ENCODE assay signal across 8 cellular contexts in the genomic region with DNA sequence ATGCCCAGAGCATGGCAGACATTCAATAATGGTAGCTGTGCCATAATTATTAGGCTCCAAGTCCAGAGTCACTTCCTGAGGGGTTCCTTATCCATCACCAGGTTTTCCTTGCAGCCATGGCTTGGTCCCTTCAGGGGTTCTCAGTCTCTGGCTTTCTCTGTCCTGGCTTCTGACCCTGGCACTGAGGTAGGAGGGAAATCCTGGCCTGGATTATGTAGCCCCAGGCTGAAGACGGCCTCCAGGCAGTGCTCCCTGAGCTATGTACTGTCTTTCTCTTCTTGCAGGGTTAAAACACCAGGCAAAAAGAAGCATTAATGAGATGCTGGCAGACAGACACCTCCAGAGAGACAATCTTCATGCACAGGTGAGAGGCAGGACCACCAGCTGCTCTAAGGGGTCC. TPM values are rescaled to one million over a fixed set of nuclear protein-coding genes. Genes with fewer than 3 reads are reported as not detected.
DNase-seq lines count a peak whose midpoint lies in the region; ATAC-seq and TF ChIP-seq lines count a peak whose summit lies in the region.

No MANE protein-coding gene starts in this region.

- ATAC-seq in GM23338 (peak; percentile 79), GM21360 (IDR thresholded peaks at IDR 0.05; ENCODE audit: unreplicated experiment) (no peak), GM18517 (IDR thresholded peaks at IDR 0.05; ENCODE audit: unreplicated experiment) (no peak)

- no peaks in the 10 kb centered on the region for H3K9me2 ChIP-seq in GM23338 (ENCODE audit: insufficient read depth)

- no peak overlapping the region for H3K4me2 ChIP-seq in GM23338

- no peaks in the 10 kb centered on the region for H3K27me3 ChIP-seq in GM23338 (ENCODE audit: insufficient read depth)
- peaks cover 6% of the 10 kb centered on the region for H3K27me3 ChIP-seq in suprapubic skin

- H3K36me3 Mint-ChIP-seq in GM23338 (ENCODE audit: low read depth) = no peaks in the 10 kb centered on the region

- H3K36me3 ChIP-seq in GM23338 (ENCODE audit: insufficient read depth) (no peaks in the 10 kb centered on the region), suprapubic skin (no peaks in the 10 kb centered on the region)

- H3K4me1 Mint-ChIP-seq in GM23338 = peaks cover 10% of the 10 kb centered on the region

- no peak overlapping the region for H3K4me3 Mint-ChIP-seq in GM23338

- H3K4me1 ChIP-seq in GM23338 (ENCODE audit: insufficient read depth) = peaks cover 5% of the 10 kb centered on the region; the same call in 1 of the 2 replicates
- H3K4me1 ChIP-seq in suprapubic skin = no peaks in the 10 kb centered on the region

- H3K27me3 Mint-ChIP-seq in GM23338 (ENCODE audit: insufficient read depth, low read depth, poor library complexity) = peaks cover 24% of the 10 kb centered on the region

- no peak for TF ChIP-seq POLR2A in suprapubic skin (IDR thresholded peaks at IDR 0.05)

- H2AFZ ChIP-seq in GM23338 = peak overlapping the region; percentile 89; the same call in 1 of the 2 replicates

- no peak overlapping the region for H3K4me3 ChIP-seq in GM23338
- H3K4me3 ChIP-seq in suprapubic skin = no peak overlapping the region

- peak; percentile 77 for DNase-seq in Caki2 (ENCODE audit: low read depth)
- peak; percentile 96 for DNase-seq in GM23338 (ENCODE audit: low spot score)
- peak; percentile 46 to 74 for DNase-seq in NCI-H446 (lab: John Stamatoyannopoulos, UW)
- peak; percentile 96 for DNase-seq in astrocyte of the hippocampus (ENCODE audit: low read depth, low spot score)
- DNase-seq in kidney glomerular epithelial cell (lab: John Stamatoyannopoulos, UW) = peak; percentile 91
- no peak for DNase-seq in suprapubic skin (ENCODE audit: low spot score in 2 of 2)

- no peaks in the 10 kb centered on the region for H3K9me3 Mint-ChIP-seq in GM23338

- in situ Hi-C loops in Caki2 (cut with HindIII; ENCODE audit: low pct_unique_long_range_greater_than_20kb, low sequenced_read_pairs) = no loop called here

- no peak overlapping the region for H3K27ac ChIP-seq in GM23338 (ENCODE audit: low read depth)
- H3K27ac ChIP-seq in suprapubic skin = no peak overlapping the region

- H3K9me3 ChIP-seq in suprapubic skin = no peaks in the 10 kb centered on the region

- WGBS in suprapubic skin = 54% methylated on average over 1 of the region's 1 CpG

- no peaks in the 10 kb centered on the region for H3K79me2 ChIP-seq in GM23338 (replicated peaks; ENCODE audit: insufficient read depth)

- TF ChIP-seq CTCF in GM23338 (conservative IDR thresholded peaks at IDR 0.05; ENCODE audit: low read depth in 2 of 2) = no peak
- no peak for TF ChIP-seq CTCF in suprapubic skin (IDR thresholded peaks at IDR 0.05)

- no peaks in the 10 kb centered on the region for H4K20me1 ChIP-seq in GM23338 (replicated peaks; ENCODE audit: insufficient read depth)

- no peaks in the 10 kb centered on the region for H3F3A ChIP-seq in GM23338 (replicated peaks; ENCODE audit: low read depth)

- no peak for TF ChIP-seq EP300 in suprapubic skin (IDR thresholded peaks at IDR 0.05)

- no peak overlapping the region for H3K27ac Mint-ChIP-seq in GM23338

TF ChIP-seq in GM23338, 12 proteins besides CTCF, POLR2A, EP300 and RAD21 (continues in another document):
- no peak for TF ChIP-seq EZH2 (IDR thresholded peaks at IDR 0.05; ENCODE audit: low read depth, unreplicated experiment)
- TF ChIP-seq, protein P1, sequence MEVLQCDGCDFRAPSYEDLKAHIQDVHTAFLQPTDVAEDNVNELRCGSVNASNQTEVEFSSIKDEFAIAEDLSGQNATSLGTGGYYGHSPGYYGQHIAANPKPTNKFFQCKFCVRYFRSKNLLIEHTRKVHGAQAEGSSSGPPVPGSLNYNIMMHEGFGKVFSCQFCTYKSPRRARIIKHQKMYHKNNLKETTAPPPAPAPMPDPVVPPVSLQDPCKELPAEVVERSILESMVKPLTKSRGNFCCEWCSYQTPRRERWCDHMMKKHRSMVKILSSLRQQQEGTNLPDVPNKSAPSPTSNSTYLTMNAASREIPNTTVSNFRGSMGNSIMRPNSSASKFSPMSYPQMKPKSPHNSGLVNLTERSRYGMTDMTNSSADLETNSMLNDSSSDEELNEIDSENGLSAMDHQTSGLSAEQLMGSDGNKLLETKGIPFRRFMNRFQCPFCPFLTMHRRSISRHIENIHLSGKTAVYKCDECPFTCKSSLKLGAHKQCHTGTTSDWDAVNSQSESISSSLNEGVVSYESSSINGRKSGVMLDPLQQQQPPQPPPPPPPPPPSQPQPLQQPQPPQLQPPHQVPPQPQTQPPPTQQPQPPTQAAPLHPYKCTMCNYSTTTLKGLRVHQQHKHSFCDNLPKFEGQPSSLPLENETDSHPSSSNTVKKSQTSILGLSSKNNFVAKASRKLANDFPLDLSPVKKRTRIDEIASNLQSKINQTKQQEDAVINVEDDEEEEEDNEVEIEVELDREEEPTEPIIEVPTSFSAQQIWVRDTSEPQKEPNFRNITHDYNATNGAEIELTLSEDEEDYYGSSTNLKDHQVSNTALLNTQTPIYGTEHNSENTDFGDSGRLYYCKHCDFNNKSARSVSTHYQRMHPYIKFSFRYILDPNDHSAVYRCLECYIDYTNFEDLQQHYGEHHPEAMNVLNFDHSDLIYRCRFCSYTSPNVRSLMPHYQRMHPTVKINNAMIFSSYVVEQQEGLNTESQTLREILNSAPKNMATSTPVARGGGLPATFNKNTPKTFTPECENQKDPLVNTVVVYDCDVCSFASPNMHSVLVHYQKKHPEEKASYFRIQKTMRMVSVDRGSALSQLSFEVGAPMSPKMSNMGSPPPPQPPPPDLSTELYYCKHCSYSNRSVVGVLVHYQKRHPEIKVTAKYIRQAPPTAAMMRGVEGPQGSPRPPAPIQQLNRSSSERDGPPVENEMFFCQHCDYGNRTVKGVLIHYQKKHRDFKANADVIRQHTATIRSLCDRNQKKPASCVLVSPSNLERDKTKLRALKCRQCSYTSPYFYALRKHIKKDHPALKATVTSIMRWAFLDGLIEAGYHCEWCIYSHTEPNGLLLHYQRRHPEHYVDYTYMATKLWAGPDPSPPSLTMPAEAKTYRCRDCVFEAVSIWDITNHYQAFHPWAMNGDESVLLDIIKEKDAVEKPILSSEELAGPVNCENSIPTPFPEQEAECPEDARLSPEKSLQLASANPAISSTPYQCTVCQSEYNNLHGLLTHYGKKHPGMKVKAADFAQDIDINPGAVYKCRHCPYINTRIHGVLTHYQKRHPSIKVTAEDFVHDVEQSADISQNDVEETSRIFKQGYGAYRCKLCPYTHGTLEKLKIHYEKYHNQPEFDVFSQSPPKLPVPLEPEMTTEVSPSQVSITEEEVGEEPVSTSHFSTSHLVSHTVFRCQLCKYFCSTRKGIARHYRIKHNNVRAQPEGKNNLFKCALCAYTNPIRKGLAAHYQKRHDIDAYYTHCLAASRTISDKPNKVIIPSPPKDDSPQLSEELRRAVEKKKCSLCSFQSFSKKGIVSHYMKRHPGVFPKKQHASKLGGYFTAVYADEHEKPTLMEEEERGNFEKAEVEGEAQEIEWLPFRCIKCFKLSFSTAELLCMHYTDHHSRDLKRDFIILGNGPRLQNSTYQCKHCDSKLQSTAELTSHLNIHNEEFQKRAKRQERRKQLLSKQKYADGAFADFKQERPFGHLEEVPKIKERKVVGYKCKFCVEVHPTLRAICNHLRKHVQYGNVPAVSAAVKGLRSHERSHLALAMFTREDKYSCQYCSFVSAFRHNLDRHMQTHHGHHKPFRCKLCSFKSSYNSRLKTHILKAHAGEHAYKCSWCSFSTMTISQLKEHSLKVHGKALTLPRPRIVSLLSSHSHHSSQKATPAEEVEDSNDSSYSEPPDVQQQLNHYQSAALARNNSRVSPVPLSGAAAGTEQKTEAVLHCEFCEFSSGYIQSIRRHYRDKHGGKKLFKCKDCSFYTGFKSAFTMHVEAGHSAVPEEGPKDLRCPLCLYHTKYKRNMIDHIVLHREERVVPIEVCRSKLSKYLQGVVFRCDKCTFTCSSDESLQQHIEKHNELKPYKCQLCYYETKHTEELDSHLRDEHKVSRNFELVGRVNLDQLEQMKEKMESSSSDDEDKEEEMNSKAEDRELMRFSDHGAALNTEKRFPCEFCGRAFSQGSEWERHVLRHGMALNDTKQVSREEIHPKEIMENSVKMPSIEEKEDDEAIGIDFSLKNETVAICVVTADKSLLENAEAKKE (CRISPR knock-in tag; IDR thresholded peaks at IDR 0.05) = no peak
- TF ChIP-seq, protein P2, sequence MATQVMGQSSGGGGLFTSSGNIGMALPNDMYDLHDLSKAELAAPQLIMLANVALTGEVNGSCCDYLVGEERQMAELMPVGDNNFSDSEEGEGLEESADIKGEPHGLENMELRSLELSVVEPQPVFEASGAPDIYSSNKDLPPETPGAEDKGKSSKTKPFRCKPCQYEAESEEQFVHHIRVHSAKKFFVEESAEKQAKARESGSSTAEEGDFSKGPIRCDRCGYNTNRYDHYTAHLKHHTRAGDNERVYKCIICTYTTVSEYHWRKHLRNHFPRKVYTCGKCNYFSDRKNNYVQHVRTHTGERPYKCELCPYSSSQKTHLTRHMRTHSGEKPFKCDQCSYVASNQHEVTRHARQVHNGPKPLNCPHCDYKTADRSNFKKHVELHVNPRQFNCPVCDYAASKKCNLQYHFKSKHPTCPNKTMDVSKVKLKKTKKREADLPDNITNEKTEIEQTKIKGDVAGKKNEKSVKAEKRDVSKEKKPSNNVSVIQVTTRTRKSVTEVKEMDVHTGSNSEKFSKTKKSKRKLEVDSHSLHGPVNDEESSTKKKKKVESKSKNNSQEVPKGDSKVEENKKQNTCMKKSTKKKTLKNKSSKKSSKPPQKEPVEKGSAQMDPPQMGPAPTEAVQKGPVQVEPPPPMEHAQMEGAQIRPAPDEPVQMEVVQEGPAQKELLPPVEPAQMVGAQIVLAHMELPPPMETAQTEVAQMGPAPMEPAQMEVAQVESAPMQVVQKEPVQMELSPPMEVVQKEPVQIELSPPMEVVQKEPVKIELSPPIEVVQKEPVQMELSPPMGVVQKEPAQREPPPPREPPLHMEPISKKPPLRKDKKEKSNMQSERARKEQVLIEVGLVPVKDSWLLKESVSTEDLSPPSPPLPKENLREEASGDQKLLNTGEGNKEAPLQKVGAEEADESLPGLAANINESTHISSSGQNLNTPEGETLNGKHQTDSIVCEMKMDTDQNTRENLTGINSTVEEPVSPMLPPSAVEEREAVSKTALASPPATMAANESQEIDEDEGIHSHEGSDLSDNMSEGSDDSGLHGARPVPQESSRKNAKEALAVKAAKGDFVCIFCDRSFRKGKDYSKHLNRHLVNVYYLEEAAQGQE (IDR thresholded peaks at IDR 0.05; ENCODE audit: unreplicated experiment) = no peak
- TF ChIP-seq NANOG (IDR thresholded peaks at IDR 0.05; ENCODE audit: borderline replicate concordance) = no peak
- TF ChIP-seq ZNF331 (CRISPR knock-in tag; IDR thresholded peaks at IDR 0.05; ENCODE audit: low read depth) = no peak

RNA-seq across cellular contexts. Expression of a gene that starts 9.5 kb away (rescaled TPM):
- total RNA-seq in Caki2 (2014; rRNA removed; shearing (Covaris generic); ENCODE audit: low replicate concordance) = 82.9 and 83.2 TPM in 2 replicates
- 0.58 and 0.80 TPM in 2 replicates for total RNA-seq in GM23338 (2014; rRNA removed; shearing (Covaris generic))
- 0.21 and 0.37 TPM in 2 replicates for polyA plus RNA-seq in GM23338 (2016; fragmentation: Nextera tagmentation; extraction: Ambion mirVana)
- total RNA-seq in suprapubic skin = 10 to 100 TPM in 1 of 4 donors, 1 to 10 TPM in 2, not detected in 1; 2.4 to 11.2 (median 2.7) TPM

RNA-seq across cellular contexts. Expression of a gene that starts 34.5 kb away (rescaled TPM):
- 4.4 and 7.2 TPM in 2 replicates for total RNA-seq in Caki2 (2014; rRNA removed; shearing (Covaris generic); ENCODE audit: low replicate concordance)
- 0.27 and 0.28 TPM in 2 replicates for total RNA-seq in GM23338 (2014; rRNA removed; shearing (Covaris generic))
- polyA plus RNA-seq in GM23338 (2016; fragmentation: Nextera tagmentation; extraction: Ambion mirVana) = 0.26 TPM in 2 replicates
- 10 to 100 TPM in 1 of 4 donors, 1 to 10 TPM in 3; 4.0 to 57.3 (median 9.1) TPM for total RNA-seq in suprapubic skin

Comparison
In these comparisons a context has a peak if more than half of its experiments do, and no peak if none do; other contexts are left out.
1. DNase-seq: peak in Caki2 (single experiment), GM23338 (single experiment), NCI-H446 (2 of 2), astrocyte of the hippocampus (single experiment) and kidney glomerular epithelial cell (single experiment); none in suprapubic skin (0 of 2).